Comparison of ENCODE assay signal across 8 cellular contexts in the genomic region with DNA sequence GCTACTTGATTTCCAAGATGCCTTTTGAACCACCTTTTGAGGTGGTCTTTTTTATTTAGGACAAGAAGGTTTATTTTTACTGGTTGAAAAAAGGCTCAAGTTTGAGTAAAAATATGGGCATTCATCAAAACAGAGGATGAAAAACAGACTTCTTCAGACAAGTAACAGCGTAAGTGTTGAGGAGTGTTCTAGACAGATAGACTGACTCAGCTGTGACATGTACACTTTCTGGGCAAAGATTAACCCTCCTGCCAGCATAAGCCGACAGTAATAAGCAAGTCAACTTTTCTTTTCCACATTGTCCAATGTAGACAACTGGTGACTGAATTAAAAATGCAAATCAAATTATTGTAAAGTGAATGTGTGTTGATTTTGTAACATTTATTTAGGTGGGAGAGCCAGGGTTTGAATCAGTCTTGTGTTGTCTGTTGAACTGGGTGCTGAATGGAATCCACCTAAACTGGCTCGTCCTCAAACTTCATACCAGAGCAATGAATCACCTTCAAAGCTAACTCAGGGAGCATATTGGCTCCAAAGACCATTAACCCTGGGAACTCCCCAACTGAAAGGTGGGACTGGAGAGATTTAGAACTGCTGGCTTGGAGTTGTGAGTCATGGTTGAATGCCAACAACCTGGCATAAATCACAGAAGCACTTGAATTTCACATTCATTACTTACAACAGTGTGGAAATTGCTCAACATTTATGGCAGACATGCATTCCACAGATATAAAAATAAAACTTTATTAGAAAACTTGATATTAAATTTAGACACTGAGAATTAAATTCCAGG.
DNase-seq lines count a peak whose midpoint lies in the region; ATAC-seq, FAIRE-seq and TF ChIP-seq lines count a peak whose summit lies in the region.

No MANE protein-coding gene starts in this region.

- no peak overlapping the region for H3K4me3 ChIP-seq in retinal pigment epithelial cell (ENCODE audit: low read length)

- FAIRE-seq in GM12892 (lab: Jason Lieb, UNC) (peak; percentile 61), RCC 7860 (lab: Jason Lieb, UNC) (peak; percentile 99)

- ATAC-seq in GM19023 (IDR thresholded peaks at IDR 0.05; ENCODE audit: unreplicated experiment): no peak

- DNase-seq in GM12892 (ENCODE audit: insufficient read length) (no peak), RCC 7860 (ENCODE audit: low spot score) (peak; percentile 99), fibroblast of the conjunctiva (ENCODE audit: low read depth) (peak; percentile 88), retinal pigment epithelial cell (ENCODE audit: low read depth) (peak; percentile 98), D341Med (ENCODE audit: low spot score) (no peak), NCI-H446 treated with DMSO at 0.1 percent for 48 hours (lab: John Stamatoyannopoulos, UW) (no peak)
- DNase-seq in effector CD4-positive, alpha-beta T cell: no peak

- no peak for TF ChIP-seq CTCF in retinal pigment epithelial cell (conservative IDR thresholded peaks at IDR 0.05; ENCODE audit: low read depth, low read length)

- TF ChIP-seq POLR2A in GM12892 (IDR thresholded peaks at IDR 0.05; ENCODE audit: low read depth, low read length): no peak

Comparison
In these comparisons a context has a peak if more than half of its experiments do, and no peak if none do; other contexts are left out.
1. DNase-seq: peak in RCC 7860 (single experiment), fibroblast of the conjunctiva (single experiment) and retinal pigment epithelial cell (single experiment); none in GM12892 (single experiment), effector CD4-positive, alpha-beta T cell (single experiment), D341Med (single experiment) and NCI-H446 treated with DMSO at 0.1 percent for 48 hours (single experiment).